In the genomic region with DNA sequence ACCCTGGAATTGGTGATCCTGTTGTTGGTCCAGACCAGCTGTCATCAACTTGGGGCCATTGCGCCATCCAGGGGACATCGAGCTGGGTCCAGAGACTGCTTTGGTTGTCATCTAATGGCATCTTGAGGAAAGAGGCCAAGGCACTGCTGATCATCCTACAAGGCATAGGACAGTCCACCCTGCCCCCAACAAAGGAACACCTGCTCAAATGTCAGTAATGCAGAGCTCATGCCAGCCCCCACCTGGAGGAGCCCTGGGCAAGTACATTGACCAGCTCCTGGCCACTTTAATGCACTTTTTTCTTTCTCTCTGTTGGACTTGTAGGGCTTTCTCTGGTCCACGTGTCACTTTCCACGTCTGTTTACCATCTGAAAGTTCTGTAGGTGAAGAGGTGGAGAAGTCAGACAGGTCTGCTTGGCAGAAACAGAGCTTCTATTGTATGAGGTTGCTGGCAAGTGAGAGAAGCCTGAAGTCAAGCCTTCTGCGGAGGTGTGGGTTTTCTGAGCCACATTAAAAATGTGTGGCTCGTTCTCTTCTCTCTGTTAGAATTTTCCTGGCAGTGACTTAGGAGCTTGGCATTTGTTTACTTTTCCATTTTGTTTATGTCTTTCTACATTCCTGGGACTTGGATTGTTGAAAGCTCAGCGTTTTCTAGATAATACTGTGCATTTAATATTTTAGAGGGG, we compare ENCODE assay signal across 9 cellular contexts.
DNase-seq lines count a peak whose midpoint lies in the region; ATAC-seq, FAIRE-seq and TF ChIP-seq lines count a peak whose summit lies in the region.
"Had no signal": no experiment of that assay in that cellular context is flagged by ENCODE, and none has a peak within 500 bp of the region (broad histone marks: within the 10 kb centered on the region; RNA-seq: fewer than 3 reads in every experiment).

No MANE protein-coding gene starts in this region.

- CTCF ChIA-PET in WTC11 (lab: Charles Lee): no interaction called here

- H3K27ac Mint-ChIP-seq in WTC11 (peak overlapping the region; percentile 79; the same call in 1 of the 2 replicates), CD14-positive monocyte (no peak overlapping the region)

- POLR2A ChIA-PET in WTC11 (lab: Charles Lee): no interaction called here

- H3K4me1 Mint-ChIP-seq in WTC11 (peaks cover 44% of the 10 kb centered on the region), CD14-positive monocyte (no peaks in the 10 kb centered on the region)

- no peak overlapping the region for H3K4me3 Mint-ChIP-seq in WTC11
- H3K4me3 Mint-ChIP-seq in CD14-positive monocyte: no peak overlapping the region

- FAIRE-seq in D721Med (lab: Jason Lieb, UNC): no peak

- H2AFZ ChIP-seq in smooth muscle cell (ENCODE audit: low read depth): no peak overlapping the region

- H3K4me3 ChIP-seq in smooth muscle cell: peak overlapping the region; percentile 9

- no peak for TF ChIP-seq CTCF in WTC11 (IDR thresholded peaks at IDR 0.05)
- TF ChIP-seq CTCF in smooth muscle cell (IDR thresholded peaks at IDR 0.05; ENCODE audit: borderline replicate concordance, insufficient read depth, poor library complexity, severe bottlenecking): no peak
- no peak for TF ChIP-seq CTCF in D721Med (IDR thresholded peaks at IDR 0.05; ENCODE audit: insufficient read depth, missing control alignments)
- no peak for TF ChIP-seq CTCF in CD14-positive monocyte (IDR thresholded peaks at IDR 0.05)

- 29% methylated on average over 7 of the region's 7 CpGs for WGBS in smooth muscle cell (ENCODE audit: low lambda C conversion rate)

- H3K9me3 ChIP-seq in smooth muscle cell (replicated peaks; ENCODE audit: low read depth): no peaks in the 10 kb centered on the region

- DNase-seq in HCEC 1CT (peak; percentile 63), WTC11 (ENCODE audit: low spot score) (no peak), iris pigment epithelial cell (ENCODE audit: low read depth) (peak; percentile 54), smooth muscle cell (lab: John Stamatoyannopoulos, UW; ENCODE audit: unreplicated experiment) (no peak), D721Med (ENCODE audit: insufficient read length, low spot score) (no peak), Kasumi-1 (lab: John Stamatoyannopoulos, UW) (no peak), CD14-positive monocyte (ENCODE audit: low spot score) (no peak)
- no peak for DNase-seq in activated effector memory CD4-positive, alpha-beta T cell treated with anti-CD3 and anti-CD28 coated beads, Interleukin-2, amount 50 U/mL, for 16 hours
- DNase-seq: GDM1 had no signal

- H4K20me1 ChIP-seq in smooth muscle cell (ENCODE audit: low read depth): peaks cover 4% of the 10 kb centered on the region

- H3K36me3 Mint-ChIP-seq in WTC11: 0 out of 2 replicates have a peak, but pooled peaks cover 4% of the 10 kb centered on the region
- no peaks in the 10 kb centered on the region for H3K36me3 Mint-ChIP-seq in CD14-positive monocyte

- H3K27me3 Mint-ChIP-seq in WTC11 (ENCODE audit: low read depth) (no peaks in the 10 kb centered on the region), CD14-positive monocyte (ENCODE audit: low read depth in 3 of 3) (peaks cover 0 to 6% (median 2%) of the 10 kb centered on the region in 3 donors)

- no peak for ATAC-seq in WTC11

- peak overlapping the region; percentile 82 for H3K9ac ChIP-seq in smooth muscle cell (ENCODE audit: low read depth)

- peak overlapping the region; percentile 96 for H3K27ac ChIP-seq in smooth muscle cell (ENCODE audit: low read depth)

- H3K79me2 ChIP-seq in smooth muscle cell (ENCODE audit: low read depth): peaks cover 69% of the 10 kb centered on the region

- H3K27me3 ChIP-seq in smooth muscle cell (ENCODE audit: low read depth): no peaks in the 10 kb centered on the region

- intact Hi-C loops in CD14-positive monocyte (cut with micrococcal nuclease): no loop called here

- peaks cover 3% of the 10 kb centered on the region for H3F3A ChIP-seq in smooth muscle cell (ENCODE audit: low read depth)

- H3K36me3 ChIP-seq in smooth muscle cell (ENCODE audit: low read depth): no peaks in the 10 kb centered on the region

- H3K4me2 ChIP-seq in smooth muscle cell: peak overlapping the region; percentile 73

- H3K4me1 ChIP-seq in smooth muscle cell (ENCODE audit: low read depth): peaks cover 43% of the 10 kb centered on the region

- peaks cover 4% of the 10 kb centered on the region; the same call in 1 of the 2 replicates for H3K9me3 Mint-ChIP-seq in WTC11
- peaks cover 0 to 4% (median 1%) of the 10 kb centered on the region in 7 donors for H3K9me3 Mint-ChIP-seq in CD14-positive monocyte

TF ChIP-seq in WTC11, 78 proteins besides CTCF, POLR2A, EP300 and RAD21:
- TF ChIP-seq SMAD3 (CRISPR knock-in tag; IDR thresholded peaks at IDR 0.05; ENCODE audit: borderline replicate concordance) (no peak), FOXK1 (CRISPR knock-in tag; IDR thresholded peaks at IDR 0.05) (no peak), FOXP4 (CRISPR knock-in tag; IDR thresholded peaks at IDR 0.05) (no peak)

Comparison
In these comparisons a context has a peak if more than half of its experiments do, and no peak if none do; other contexts are left out.
1. DNase-seq: peak in HCEC 1CT (single experiment) and iris pigment epithelial cell (single experiment); none in WTC11 (single experiment), smooth muscle cell (single experiment), D721Med (single experiment), Kasumi-1 (0 of 2), CD14-positive monocyte (single experiment) and activated effector memory CD4-positive, alpha-beta T cell treated with anti-CD3 and anti-CD28 coated beads, Interleukin-2, amount 50 U/mL, for 16 hours (single experiment).